16 cellular contexts compared by ENCODE assay signal in the genomic region with DNA sequence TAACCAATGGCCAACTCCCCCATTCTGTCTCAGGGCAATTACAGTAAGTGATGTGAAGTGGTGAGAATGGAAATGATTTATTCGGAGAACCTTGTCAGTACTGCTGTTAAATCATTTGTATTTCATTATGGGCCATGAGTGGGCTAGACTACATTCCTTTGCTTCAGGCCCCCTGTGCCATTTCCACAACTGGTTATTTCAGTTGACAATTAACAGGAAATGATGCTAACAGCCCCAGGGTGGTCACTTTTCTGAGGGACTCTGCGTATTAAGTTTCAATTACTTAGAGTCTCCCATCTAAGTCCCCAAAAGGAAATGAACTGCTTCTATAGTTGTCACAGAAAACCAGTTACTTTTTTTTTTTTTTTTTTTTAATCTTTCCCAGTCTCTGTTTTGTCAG.
"Had no signal": no experiment of that assay in that cellular context is flagged by ENCODE, and none has a peak within 500 bp of the region (broad histone marks: within the 10 kb centered on the region; RNA-seq: fewer than 3 reads in every experiment).

No MANE protein-coding gene starts in this region.

- H3K4me1 ChIP-seq: colonic mucosa, right lobe of liver, spleen, testis, upper lobe of right lung had no signal

- H3K27me3 Mint-ChIP-seq: activated B cell treated with CpG ODN at 0.5 μM for 24 hours had no signal

- H3K27me3 ChIP-seq: colonic mucosa, right lobe of liver, spleen, testis, upper lobe of right lung had no signal

- H3K27ac Mint-ChIP-seq: activated B cell treated with CpG ODN at 0.5 μM for 24 hours; activated naive CD4-positive, alpha-beta T cell treated with anti-CD3 and anti-CD28 coated beads for 36 hours; activated T-helper 2 cell treated with anti-CD3 and anti-CD28 coated beads, Interferon-gamma antibody, Interleukin-2, Interleukin-4, amounts not matched to agents 10 μg/mL and 5 μg/mL and 100 μg/mL, durations not matched to agents 14 hours and 24 hours and 36 hours; natural killer cell treated with Interleukin-12 subunit alpha and Interleukin-12 subunit beta and Interleukin-15 and Interleukin-18, amount 100 ng/mL, for 72 hours; T-helper 2 cell treated with Interferon-gamma antibody and Interleukin-4, amounts not matched to agents 5 μg/mL and 100 μg/mL, for 36 hours had no signal

- H3K36me3 ChIP-seq: colonic mucosa, prostate gland, right lobe of liver, spleen, upper lobe of right lung had no signal

- ATAC-seq: esophagus mucosa; natural killer cell treated with Interleukin-12 subunit alpha and Interleukin-12 subunit beta and Interleukin-15 and Interleukin-18, amount 100 ng/mL, for 72 hours; upper lobe of right lung had no signal

- H3K4me3 Mint-ChIP-seq: activated B cell treated with CpG ODN at 0.5 μM for 24 hours; activated naive CD4-positive, alpha-beta T cell treated with anti-CD3 and anti-CD28 coated beads for 36 hours; natural killer cell treated with Interleukin-12 subunit alpha and Interleukin-12 subunit beta and Interleukin-15 and Interleukin-18, amount 100 ng/mL, for 72 hours; T-helper 2 cell treated with Interferon-gamma antibody and Interleukin-4, amounts not matched to agents 5 μg/mL and 100 μg/mL, for 36 hours had no signal

- H3K36me3 Mint-ChIP-seq: natural killer cell treated with Interleukin-12 subunit alpha and Interleukin-12 subunit beta and Interleukin-15 and Interleukin-18, amount 100 ng/mL, for 72 hours had no signal

- H3K27ac ChIP-seq: colonic mucosa, prostate gland, right lobe of liver, spleen, testis, upper lobe of right lung had no signal

- H3K9me3 ChIP-seq: colonic mucosa, prostate gland, right lobe of liver, spleen, testis, upper lobe of right lung had no signal

- H3K9me3 Mint-ChIP-seq: activated naive CD4-positive, alpha-beta T cell treated with anti-CD3 and anti-CD28 coated beads for 36 hours; activated T-helper 2 cell treated with anti-CD3 and anti-CD28 coated beads, Interferon-gamma antibody, Interleukin-2, Interleukin-4, amounts not matched to agents 10 μg/mL and 5 μg/mL and 100 μg/mL, durations not matched to agents 14 hours and 24 hours and 36 hours; natural killer cell treated with Interleukin-12 subunit alpha and Interleukin-12 subunit beta and Interleukin-15 and Interleukin-18, amount 100 ng/mL, for 72 hours; T-helper 2 cell treated with Interferon-gamma antibody and Interleukin-4, amounts not matched to agents 5 μg/mL and 100 μg/mL, for 36 hours had no signal

- DNase-seq: activated B cell treated with CpG ODN at 0.5 μM for 24 hours; activated CD4-positive, alpha-beta T cell treated with anti-CD3 and anti-CD28 coated beads, Interleukin-2, amount 50 U/mL, for 1 hour; amniotic stem cell; caudate nucleus; colonic mucosa; mesendoderm; right lobe of liver; spleen; upper lobe of right lung had no signal

- H3K4me3 ChIP-seq: colonic mucosa, prostate gland, right lobe of liver, spleen, testis, upper lobe of right lung had no signal

- H3K4me1 Mint-ChIP-seq: activated B cell treated with CpG ODN at 0.5 μM for 24 hours had no signal
